In genomic region chr11:24239016-24239720, GRCh38 we compare ENCODE assay signal across 15 cellular contexts.
DNase-seq lines count a peak whose midpoint lies in the region; ATAC-seq and TF ChIP-seq lines count a peak whose summit lies in the region.
"Had no signal": no experiment of that assay in that cellular context is flagged by ENCODE, and none has a peak within 500 bp of the region (broad histone marks: within the 10 kb centered on the region; RNA-seq: fewer than 3 reads in every experiment).

No MANE protein-coding gene starts in this region.

- ATAC-seq in HG03439 (IDR thresholded peaks at IDR 0.05; ENCODE audit: unreplicated experiment) (no peak), HG03097 (IDR thresholded peaks at IDR 0.05; ENCODE audit: low FRiP score, unreplicated experiment) (no peak)

- H3K4me3 ChIP-seq in epithelial cell of esophagus (ENCODE audit: low read length): no peak overlapping the region
- H3K4me3 ChIP-seq: coronary artery had no signal

- peak; percentile 75 for DNase-seq in EH (ENCODE audit: low read depth)
- DNase-seq in NCI-H226: peak; percentile 74
- DNase-seq in epithelial cell of esophagus (ENCODE audit: low read depth): peak; percentile 18
- DNase-seq in myocyte (ENCODE audit: low read depth): peak; percentile 22
- no peak for DNase-seq in GM20000 (ENCODE audit: low spot score)
- no peak for DNase-seq in activated naive CD4-positive, alpha-beta T cell treated with Interleukin-2 at 50 U/mL for 16 hours
- DNase-seq: CD4-positive, CD25-positive, alpha-beta regulatory T cell; kidney; NCI-H146; NCI-H526 treated with DMSO at 0.1 percent for 48 hours; SIG-M5; stimulated activated CD4-positive, alpha-beta T cell treated with anti-CD3 and anti-CD28 coated beads, Interleukin-4, amount 100 ng/mL, for 4 hours had no signal

- TF ChIP-seq CTCF in epithelial cell of esophagus (IDR thresholded peaks at IDR 0.05; ENCODE audit: insufficient read depth, low read depth, low read length, missing control alignments) (no peak), GM20000 (IDR thresholded peaks at IDR 0.05; ENCODE audit: extremely low read depth, missing control alignments) (no peak)

Comparison
In these comparisons a context has a peak if more than half of its experiments do, and no peak if none do; other contexts are left out.
1. DNase-seq: peak in EH (single experiment), NCI-H226 (single experiment), epithelial cell of esophagus (single experiment) and myocyte (single experiment); none in GM20000 (single experiment) and activated naive CD4-positive, alpha-beta T cell treated with Interleukin-2 at 50 U/mL for 16 hours (single experiment).